Comparison of ENCODE assay signal across 20 cellular contexts in genomic region chr14:92440345-92441003, GRCh38.
"Had no signal": no experiment of that assay in that cellular context is flagged by ENCODE, and none has a peak within 500 bp of the region (broad histone marks: within the 10 kb centered on the region; RNA-seq: fewer than 3 reads in every experiment).

No MANE protein-coding gene starts in this region.

- H3K27me3 ChIP-seq: left lung, sigmoid colon had no signal

- H3K4me3 ChIP-seq: left lung, lung, sigmoid colon, smooth muscle cell, thoracic aorta had no signal

- H3K27ac Mint-ChIP-seq: activated CD4-positive, alpha-beta memory T cell treated with anti-CD3 and anti-CD28 coated beads, Interleukin-2, amount 10 ng/mL, durations not matched to agents 7 days and 5 days; brain; dendritic cell treated with granulocyte-macrophage colony-stimulating factor and Interleukin-4, amounts not matched to agents 40 ng/mL and 50 ng/mL, for 4 days; type B pancreatic cell had no signal

- H3K27ac ChIP-seq: left lung, sigmoid colon, thoracic aorta had no signal

- DNase-seq: activated CD4-positive, alpha-beta memory T cell treated with anti-CD3 and anti-CD28 coated beads, Interleukin-2, amount 10 ng/mL, durations not matched to agents 7 days and 5 days; activated CD4-positive, alpha-beta T cell treated with anti-CD3 and anti-CD28 coated beads for 4 hours; activated CD4-positive, CD25-positive, alpha-beta regulatory T cell; activated effector memory CD4-positive, alpha-beta T cell treated with anti-CD3 and anti-CD28 coated beads, Interleukin-2, amount 50 U/mL, for 16 hours; activated naive CD4-positive, alpha-beta T cell treated with anti-CD3 and anti-CD28 coated beads, Interleukin-2, amount 50 U/mL, for 16 hours; effector CD4-positive, alpha-beta T cell; erythroblast; foreskin fibroblast; left lung; retina; sigmoid colon; stimulated activated CD4-positive, alpha-beta T cell treated with anti-CD3 and anti-CD28 coated beads, Interleukin-15, amount 100 ng/mL, for 24 hours; T-helper 17 cell had no signal

- H3K36me3 ChIP-seq: left lung, sigmoid colon, thoracic aorta had no signal

- H3K9me3 Mint-ChIP-seq: activated CD4-positive, alpha-beta memory T cell treated with anti-CD3 and anti-CD28 coated beads, Interleukin-2, amount 10 ng/mL, durations not matched to agents 7 days and 5 days; dendritic cell treated with granulocyte-macrophage colony-stimulating factor and Interleukin-4, amounts not matched to agents 40 ng/mL and 50 ng/mL, for 4 days had no signal

- H3K4me2 ChIP-seq: smooth muscle cell had no signal

- H3K9me3 ChIP-seq: left lung, sigmoid colon, thoracic aorta had no signal

- H3K4me1 ChIP-seq: sigmoid colon had no signal

- ATAC-seq: left lung, T-helper 17 cell had no signal

- H3K4me1 Mint-ChIP-seq: activated CD4-positive, alpha-beta memory T cell treated with anti-CD3 and anti-CD28 coated beads, Interleukin-2, amount 10 ng/mL, durations not matched to agents 7 days and 5 days; brain had no signal

- H3K4me3 Mint-ChIP-seq: activated CD4-positive, alpha-beta memory T cell treated with anti-CD3 and anti-CD28 coated beads, Interleukin-2, amount 10 ng/mL, durations not matched to agents 7 days and 5 days; brain; dendritic cell treated with granulocyte-macrophage colony-stimulating factor and Interleukin-4, amounts not matched to agents 40 ng/mL and 50 ng/mL, for 4 days; T-helper 17 cell; type B pancreatic cell had no signal

- H3K36me3 Mint-ChIP-seq: brain, naive B cell, type B pancreatic cell had no signal
